In genomic region chr22:45968751-45969413, GRCh38 we compare ENCODE assay signal across 1 cellular context.
TF ChIP-seq lines count a peak whose summit lies in the region.

No MANE protein-coding gene starts in this region.

TF ChIP-seq in H1, 55 proteins besides CTCF, POLR2A, EP300 and RAD21:
- TF ChIP-seq BRCA1 (IDR thresholded peaks at IDR 0.05; ENCODE audit: low read depth, low read length) (no peak), CREB1 (IDR thresholded peaks at IDR 0.05) (no peak)
